ENCODE assay signal across 32 cellular contexts in the genomic region with DNA sequence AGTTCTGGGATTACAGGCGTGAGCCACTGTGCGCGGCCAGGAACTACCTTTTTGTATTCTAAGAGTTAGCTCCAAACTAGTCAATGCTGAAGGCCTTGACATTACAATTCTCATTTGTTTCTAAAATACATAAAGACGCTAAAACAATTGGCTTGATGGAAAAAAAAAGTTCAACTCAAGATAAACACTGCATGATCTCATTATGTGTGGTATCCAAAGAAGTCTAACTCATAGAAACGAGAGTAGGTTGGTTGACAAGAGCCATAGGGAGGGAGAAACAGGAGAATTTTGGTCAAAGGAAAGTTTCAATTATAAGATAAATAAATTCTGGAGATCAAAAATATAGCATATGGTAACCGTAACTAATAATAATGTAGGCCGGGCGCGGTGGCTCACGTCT.
"Had no signal": no experiment of that assay in that cellular context is flagged by ENCODE, and none has a peak within 500 bp of the region (broad histone marks: within the 10 kb centered on the region; RNA-seq: fewer than 3 reads in every experiment).

No MANE protein-coding gene starts in this region.

- H3K36me3 ChIP-seq: adrenal gland, ascending aorta, brain microvascular endothelial cell, breast epithelium, cardiac muscle cell had no signal

- H3K4me3 ChIP-seq: adrenal gland, ascending aorta, body of pancreas, breast epithelium, cardiac muscle cell had no signal

- H3K27me3 ChIP-seq: adrenal gland, ascending aorta, body of pancreas, brain microvascular endothelial cell, breast epithelium, cardiac muscle cell had no signal

- H3K9me3 ChIP-seq: adrenal gland, ascending aorta, body of pancreas, breast epithelium had no signal

- ATAC-seq: activated naive CD4-positive, alpha-beta T cell treated with anti-CD3 and anti-CD28 coated beads, Interleukin-2, amount 50 U/mL, for 72 hours; activated naive CD8-positive, alpha-beta T cell treated with anti-CD3 and anti-CD28 coated beads, Interleukin-2, amount 50 U/mL, for 24 hours; activated T-cell treated with anti-CD3 and anti-CD28 coated beads, Interleukin-2, amount 50 U/mL, for 4 hours; activated T-cell treated with anti-CD3 and anti-CD28 coated beads, Interleukin-2, amount 50 U/mL, for 72 hours; activated T-helper 17 cell treated with anti-CD3 and anti-CD28 coated beads, Interleukin-2, amount 50 U/mL, for 72 hours; body of pancreas had no signal

- H3K4me1 ChIP-seq: adrenal gland, ascending aorta, breast epithelium had no signal

- DNase-seq: activated effector memory CD4-positive, alpha-beta T cell treated with anti-CD3 and anti-CD28 coated beads, Interleukin-2, amount 50 U/mL, for 16 hours; activated effector memory CD4-positive, alpha-beta T cell treated with Interleukin-2 at 50 U/mL for 16 hours; activated gamma-delta T cell; activated gamma-delta T cell treated with Interleukin-2 at 50 U/mL for 16 hours; activated naive CD4-positive, alpha-beta T cell; activated naive CD4-positive, alpha-beta T cell treated with anti-CD3 and anti-CD28 coated beads for 36 hours; activated naive CD4-positive, alpha-beta T cell treated with anti-CD3 and anti-CD28 coated beads, Interleukin-2, amount 10 ng/mL, durations not matched to agents 7 days and 5 days; activated naive CD4-positive, alpha-beta T cell treated with anti-CD3 and anti-CD28 coated beads, Interleukin-2, amount 50 U/mL, for 16 hours; activated naive CD4-positive, alpha-beta T cell treated with Interleukin-2 at 50 U/mL for 16 hours; activated naive CD8-positive, alpha-beta T cell treated with anti-CD3 and anti-CD28 coated beads for 36 hours; activated naive CD8-positive, alpha-beta T cell treated with anti-CD3 and anti-CD28 coated beads, Interleukin-2, amount 10 ng/mL, durations not matched to agents 7 days and 5 days; activated naive CD8-positive, alpha-beta T cell treated with anti-CD3 and anti-CD28 coated beads, Interleukin-2, amount 50 U/mL, for 24 hours; activated T-cell treated with anti-CD3 and anti-CD28 coated beads, Interleukin-2, amount 50 U/mL, for 1 hour; activated T-cell treated with anti-CD3 and anti-CD28 coated beads, Interleukin-2, amount 50 U/mL, for 24 hours; activated T-cell treated with anti-CD3 and anti-CD28 coated beads, Interleukin-2, amount 50 U/mL, for 4 hours; activated T-cell treated with anti-CD3 and anti-CD28 coated beads, Interleukin-2, amount 50 U/mL, for 48 hours; activated T-cell treated with anti-CD3 and anti-CD28 coated beads, Interleukin-2, amount 50 U/mL, for 72 hours; adrenal gland; amniotic stem cell; amygdala; anterior cingulate cortex; aorta; body of pancreas; brain microvascular endothelial cell; caudate nucleus; central memory CD4-positive, alpha-beta T cell; cerebellar nuclear complex had no signal

- H3K27ac ChIP-seq: adrenal gland, ascending aorta, body of pancreas, brain microvascular endothelial cell, breast epithelium, cardiac muscle cell had no signal
